In the genomic region with DNA sequence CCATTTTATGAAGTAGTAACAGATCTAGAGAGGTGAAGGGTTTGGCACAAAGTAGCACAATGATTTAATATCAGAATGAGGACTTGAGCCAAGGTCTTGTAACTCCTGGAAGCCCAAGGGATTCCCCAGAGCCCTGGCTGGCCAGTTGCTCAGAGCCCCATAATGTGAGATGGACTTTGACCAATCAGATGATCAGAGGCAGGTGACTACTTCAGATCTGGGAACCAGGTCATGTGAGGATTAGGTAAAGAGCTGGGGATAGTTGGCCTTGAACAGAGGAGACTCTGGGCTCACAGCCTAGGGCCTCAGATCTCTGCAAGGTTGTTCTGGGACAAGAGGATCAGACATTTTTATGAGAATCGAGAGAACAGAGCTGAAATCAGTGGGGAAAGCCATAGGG, we compare ENCODE assay signal across 25 cellular contexts. TPM values are rescaled to one million over a fixed set of nuclear protein-coding genes. Genes with fewer than 3 reads are reported as not detected.
DNase-seq lines count a peak whose midpoint lies in the region; ATAC-seq and TF ChIP-seq lines count a peak whose summit lies in the region.
"Had no signal": no experiment of that assay in that cellular context is flagged by ENCODE, and none has a peak within 500 bp of the region (broad histone marks: within the 10 kb centered on the region; RNA-seq: fewer than 3 reads in every experiment).

No MANE protein-coding gene starts in this region.

- H3K9me3 ChIP-seq in liver (ENCODE audit: control insufficient read depth in 4 of 4, low read length in 3 of 4), result no peaks in the 10 kb centered on the region
- no peaks in the 10 kb centered on the region for H3K9me3 ChIP-seq in aorta (ENCODE audit: control insufficient read depth, low read length)
- H3K9me3 ChIP-seq: BLaER1, lower lobe of right lung, uterus had no signal

- H3K4me3 Mint-ChIP-seq in activated CD4-positive, alpha-beta T cell treated with anti-CD3 and anti-CD28 coated beads, Interleukin-2, amount 10 ng/mL, durations not matched to agents 7 days and 5 days, result no peak overlapping the region
- no peak overlapping the region for H3K4me3 Mint-ChIP-seq in WTC11
- H3K4me3 Mint-ChIP-seq in stimulated activated effector memory CD8-positive, alpha-beta T cell treated with anti-CD3 and anti-CD28 coated beads, Interleukin-12 subunit alpha, Interleukin-12 subunit beta, amount 100 ng/mL, for 72 hours, result no peak overlapping the region
- H3K4me3 Mint-ChIP-seq: natural killer cell had no signal

- intact Hi-C loops in aorta (cut with DNase I), result no loop called here

- H3K36me3 ChIP-seq in liver (ENCODE audit: control insufficient read depth in 4 of 4, insufficient read depth in 3 of 4, low read depth in 1 of 4, low read length in 3 of 4) (no peaks in the 10 kb centered on the region), aorta (ENCODE audit: control insufficient read depth in 1 of 2, insufficient read depth in 2 of 2, low read length in 1 of 2) (no peaks in the 10 kb centered on the region)
- H3K36me3 ChIP-seq: lower lobe of right lung, uterus had no signal

- 32% methylated on average over 1 of the region's 1 CpG for WGBS in liver
- WGBS in aorta, 2 donors, result 93 to 94% methylated on average over 1 of the region's 1 CpG

- ATAC-seq in WTC11 (no peak), GM18868 (IDR thresholded peaks at IDR 0.05; ENCODE audit: unreplicated experiment) (no peak), aorta (ENCODE audit: low FRiP score) (no peak)
- no peak for ATAC-seq in stimulated activated effector memory CD8-positive, alpha-beta T cell treated with anti-CD3 and anti-CD28 coated beads, Interleukin-12 subunit alpha, Interleukin-12 subunit beta, amount 100 ng/mL, for 72 hours
- ATAC-seq: lower lobe of right lung, natural killer cell had no signal

- POLR2A ChIA-PET in activated CD4-positive, alpha-beta T cell treated with anti-CD3 and anti-CD28 coated beads, Interleukin-2, amount 10 ng/mL, durations not matched to agents 7 days and 5 days (lab: Charles Lee), result no interaction called here
- POLR2A ChIA-PET in WTC11 (lab: Charles Lee), result no interaction called here

- peak overlapping the region; percentile 5 for H3K27ac Mint-ChIP-seq in activated CD4-positive, alpha-beta T cell treated with anti-CD3 and anti-CD28 coated beads, Interleukin-2, amount 10 ng/mL, durations not matched to agents 7 days and 5 days
- H3K27ac Mint-ChIP-seq in WTC11, result no peak overlapping the region
- H3K27ac Mint-ChIP-seq in stimulated activated effector memory CD8-positive, alpha-beta T cell treated with anti-CD3 and anti-CD28 coated beads, Interleukin-12 subunit alpha, Interleukin-12 subunit beta, amount 100 ng/mL, for 72 hours, result peak overlapping the region; percentile 45

- TF ChIP-seq CTCF in WTC11 (IDR thresholded peaks at IDR 0.05), result no peak
- TF ChIP-seq CTCF in liver (IDR thresholded peaks at IDR 0.05; ENCODE audit: low read depth, low read length, missing input control), result no peak

- CTCF ChIA-PET in activated CD4-positive, alpha-beta T cell treated with anti-CD3 and anti-CD28 coated beads, Interleukin-2, amount 10 ng/mL, durations not matched to agents 7 days and 5 days (lab: Charles Lee), result interaction anchor here (0.6 to 1.4 kb wide), 2 partner anchors 10 to 12 kb away, joined by 3 to 5 read pairs; no protein-coding TSS in a partner anchor
- CTCF ChIA-PET in WTC11 (lab: Charles Lee), result no interaction called here

- no peak overlapping the region for H3K9ac ChIP-seq in liver (ENCODE audit: low read depth in 1 of 2, low read length in 2 of 2)
- H3K9ac ChIP-seq: BLaER1 had no signal

- H3K27me3 Mint-ChIP-seq in activated CD4-positive, alpha-beta T cell treated with anti-CD3 and anti-CD28 coated beads, Interleukin-2, amount 10 ng/mL, durations not matched to agents 7 days and 5 days, result no peaks in the 10 kb centered on the region
- no peaks in the 10 kb centered on the region for H3K27me3 Mint-ChIP-seq in WTC11 (ENCODE audit: low read depth)

- peak; percentile 58 to 60 for TF ChIP-seq RAD21 in liver (IDR thresholded peaks at IDR 0.05)

- H3K4me1 Mint-ChIP-seq in activated CD4-positive, alpha-beta T cell treated with anti-CD3 and anti-CD28 coated beads, Interleukin-2, amount 10 ng/mL, durations not matched to agents 7 days and 5 days, result no peaks in the 10 kb centered on the region
- H3K4me1 Mint-ChIP-seq in WTC11, result no peaks in the 10 kb centered on the region
- peaks cover 21% of the 10 kb centered on the region for H3K4me1 Mint-ChIP-seq in stimulated activated effector memory CD8-positive, alpha-beta T cell treated with anti-CD3 and anti-CD28 coated beads, Interleukin-12 subunit alpha, Interleukin-12 subunit beta, amount 100 ng/mL, for 72 hours

- no peak overlapping the region for H3K4me3 ChIP-seq in liver (ENCODE audit: low read depth in 1 of 3, low read length in 3 of 3)
- H3K4me3 ChIP-seq in aorta (ENCODE audit: low read length in 2 of 2), result no peak overlapping the region
- H3K4me3 ChIP-seq: BLaER1, lower lobe of right lung, skin epidermis, uterus had no signal

- H3K27me3 ChIP-seq in liver (ENCODE audit: control insufficient read depth in 4 of 4, insufficient read depth in 4 of 4, low read length in 3 of 4), result no peaks in the 10 kb centered on the region
- no peaks in the 10 kb centered on the region for H3K27me3 ChIP-seq in aorta (ENCODE audit: control insufficient read depth in 1 of 2, insufficient read depth in 2 of 2, low read length in 1 of 2)
- H3K27me3 ChIP-seq: BLaER1, uterus had no signal

- H3K9me3 Mint-ChIP-seq in activated CD4-positive, alpha-beta T cell treated with anti-CD3 and anti-CD28 coated beads, Interleukin-2, amount 10 ng/mL, durations not matched to agents 7 days and 5 days, result peaks cover 3% of the 10 kb centered on the region
- no peaks in the 10 kb centered on the region for H3K9me3 Mint-ChIP-seq in WTC11
- no peaks in the 10 kb centered on the region for H3K9me3 Mint-ChIP-seq in stimulated activated effector memory CD8-positive, alpha-beta T cell treated with anti-CD3 and anti-CD28 coated beads, Interleukin-12 subunit alpha, Interleukin-12 subunit beta, amount 100 ng/mL, for 72 hours
- H3K9me3 Mint-ChIP-seq: natural killer cell had no signal

- H3K4me1 ChIP-seq in liver (ENCODE audit: control insufficient read depth in 4 of 4, insufficient read depth in 4 of 4, low read length in 3 of 4), result peaks cover 0 to 8% (median 2%) of the 10 kb centered on the region in 4 donors
- H3K4me1 ChIP-seq in aorta (ENCODE audit: control insufficient read depth in 1 of 2, insufficient read depth in 2 of 2, low read length in 2 of 2), result no peaks in the 10 kb centered on the region
- H3K4me1 ChIP-seq: BLaER1, lower lobe of right lung, uterus had no signal

- peak overlapping the region in 1 of 2 donors; percentile 38 for H3K27ac ChIP-seq in liver (ENCODE audit: low read depth in 1 of 2, low read length in 2 of 2)
- no peak overlapping the region for H3K27ac ChIP-seq in aorta (ENCODE audit: low read depth in 1 of 2, low read length in 2 of 2)
- H3K27ac ChIP-seq: BLaER1, lower lobe of right lung, skin epidermis, uterus had no signal

- H3K36me3 Mint-ChIP-seq in activated CD4-positive, alpha-beta T cell treated with anti-CD3 and anti-CD28 coated beads, Interleukin-2, amount 10 ng/mL, durations not matched to agents 7 days and 5 days (ENCODE audit: low read depth), result peaks cover 5% of the 10 kb centered on the region
- H3K36me3 Mint-ChIP-seq in WTC11, result no peaks in the 10 kb centered on the region
- H3K36me3 Mint-ChIP-seq in stimulated activated effector memory CD8-positive, alpha-beta T cell treated with anti-CD3 and anti-CD28 coated beads, Interleukin-12 subunit alpha, Interleukin-12 subunit beta, amount 100 ng/mL, for 72 hours, result peaks cover 2% of the 10 kb centered on the region
- H3K36me3 Mint-ChIP-seq: natural killer cell had no signal

- DNase-seq in activated CD4-positive, alpha-beta T cell treated with anti-CD3 and anti-CD28 coated beads, Interleukin-2, amount 10 ng/mL, durations not matched to agents 7 days and 5 days, result no peak
- DNase-seq in activated CD4-positive, alpha-beta T cell treated with anti-CD3 and anti-CD28 coated beads for 48 hours, result no peak
- DNase-seq in WTC11 (ENCODE audit: low spot score), result no peak
- DNase-seq in stimulated activated effector memory CD8-positive, alpha-beta T cell treated with anti-CD3 and anti-CD28 coated beads, Interleukin-12 subunit alpha, Interleukin-12 subunit beta, amount 100 ng/mL, for 72 hours (ENCODE audit: low spot score in 2 of 2), result no peak
- DNase-seq in aorta, result no peak
- DNase-seq in NOMO-1 treated with dmso at 0.1 percent for 144 hours (lab: John Stamatoyannopoulos, UW; ENCODE audit: unreplicated experiment), result no peak
- DNase-seq: activated CD4-positive, alpha-beta T cell treated with anti-CD3 and anti-CD28 coated beads, Interleukin-2, amount 50 U/mL, for 4 hours; activated naive CD4-positive, alpha-beta T cell treated with Interleukin-2 at 50 U/mL for 16 hours; effector memory CD4-positive, alpha-beta T cell; GF-D8; lower lobe of right lung; natural killer cell; NCI-H187 treated with DMSO at 0.1 percent for 48 hours; NCI-H226; stimulated activated CD4-positive, alpha-beta T cell treated with anti-CD3 and anti-CD28 coated beads, Interleukin-4, amount 100 ng/mL, for 1 hour; uterus had no signal

TF ChIP-seq in liver, 16 proteins besides CTCF, POLR2A, EP300 and RAD21 (continues in another document):
- peak; percentile 21 for TF ChIP-seq NR2F2 (IDR thresholded peaks at IDR 0.05)

RNA-seq across cellular contexts. Expression of a gene that starts 18.9 kb away (rescaled TPM):
- total RNA-seq in activated CD4-positive, alpha-beta T cell treated with anti-CD3 and anti-CD28 coated beads, Interleukin-2, amount 10 ng/mL, durations not matched to agents 7 days and 5 days, result 1 to 10 TPM; 8.2 TPM
- 0.60 to 1.7 TPM (median 1.4 TPM) in 3 replicates for total RNA-seq in WTC11 (2021)
- under 1 TPM; 0.14 to 0.33 TPM for total RNA-seq in liver
- under 1 TPM in 1 of 2 donors, not detected in 1; 0.22 TPM for polyA plus RNA-seq in liver
- under 1 TPM; 0.88 to 0.96 TPM for total RNA-seq in aorta
- polyA plus RNA-seq in aorta, result under 1 TPM in 1 of 2 donors, not detected in 1; 0.23 TPM
- total RNA-seq: astrocyte, chondrocyte, fibroblast of lung, RPMI7951, subcutaneous adipose tissue had no signal
- polyA plus RNA-seq: fibroblast of lung had no signal

RNA-seq across cellular contexts. Expression of a gene that starts 46.2 kb away (rescaled TPM):
- total RNA-seq in activated CD4-positive, alpha-beta T cell treated with anti-CD3 and anti-CD28 coated beads, Interleukin-2, amount 10 ng/mL, durations not matched to agents 7 days and 5 days, result 10 to 100 TPM; 10.8 to 14.6 TPM
- 43.7 to 49.6 TPM (median 47.0 TPM) in 3 replicates for total RNA-seq in WTC11 (2021)
- total RNA-seq in liver, result 10 to 100 TPM in 1 of 2 donors, 1 to 10 TPM in 1; 6.3 to 14.1 TPM
- 10 to 100 TPM in 1 of 2 donors, 1 to 10 TPM in 1; 4.7 to 11.2 TPM for polyA plus RNA-seq in liver
- total RNA-seq in aorta, result 10 to 100 TPM in 1 of 2 donors, 1 to 10 TPM in 1; 8.8 to 10.5 TPM
- polyA plus RNA-seq in aorta, result 1 to 10 TPM; 3.2 to 6.3 TPM

RNA-seq across cellular contexts. Expression of a gene that starts 49.7 kb away (rescaled TPM):
- 10 to 100 TPM; 20.3 to 22.8 TPM for total RNA-seq in activated CD4-positive, alpha-beta T cell treated with anti-CD3 and anti-CD28 coated beads, Interleukin-2, amount 10 ng/mL, durations not matched to agents 7 days and 5 days
- total RNA-seq in WTC11 (2021) (9.9 to 13.9 TPM (median 13.1 TPM) in 3 replicates), liver (10 to 100 TPM in 1 of 2 donors, 1 to 10 TPM in 1; 4.7 to 33.0 TPM), aorta (10 to 100 TPM in 1 of 2 donors, 1 to 10 TPM in 1; 9.7 to 21.0 TPM)
- polyA plus RNA-seq in liver (1 to 10 TPM; 3.9 to 7.0 TPM), aorta (10 to 100 TPM; 11.1 to 21.4 TPM)
